In the genomic region with DNA sequence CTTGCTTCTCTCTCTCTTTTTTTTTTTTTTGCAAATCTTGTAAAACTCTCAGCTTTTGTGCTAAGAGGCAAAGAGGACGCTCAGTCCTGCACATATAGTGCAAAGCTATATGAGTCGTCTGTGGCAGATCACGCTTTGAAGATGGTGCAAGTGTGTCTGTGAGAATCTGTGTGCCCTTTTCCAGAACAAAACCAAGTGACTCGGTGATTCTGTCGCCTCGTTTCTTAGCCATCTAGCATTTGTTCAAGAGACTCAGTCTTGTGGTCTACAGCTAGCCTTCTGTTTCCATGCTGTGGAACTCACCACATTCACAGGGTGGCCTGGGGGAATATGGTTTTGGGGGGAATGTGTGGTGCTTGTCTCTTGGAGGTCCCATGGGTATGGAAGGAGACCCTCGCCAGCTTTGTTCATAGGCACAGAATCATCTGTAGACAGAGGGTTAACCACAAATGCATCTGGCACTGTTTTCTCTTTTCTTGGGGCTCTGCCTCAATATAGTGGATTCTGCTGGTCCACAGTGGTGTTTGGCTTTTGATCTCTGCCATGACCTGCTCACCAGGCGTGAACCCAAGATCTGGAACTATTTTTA, we compare ENCODE assay signal across 9 cellular contexts.
DNase-seq lines count a peak whose midpoint lies in the region; ATAC-seq and TF ChIP-seq lines count a peak whose summit lies in the region.
"Had no signal": no experiment of that assay in that cellular context is flagged by ENCODE, and none has a peak within 500 bp of the region (broad histone marks: within the 10 kb centered on the region; RNA-seq: fewer than 3 reads in every experiment).

No MANE protein-coding gene starts in this region.

- WGBS in thyroid gland, 2 donors, result 48 to 50% methylated on average over 8 of the region's 8 CpGs

- no peaks in the 10 kb centered on the region for H3K9me3 Mint-ChIP-seq in memory B cell

- peak overlapping the region in 2 of 3 donors; percentile 11 to 12 for H3K4me3 ChIP-seq in thyroid gland (replicated peaks in 1 of 3)

- DNase-seq in activated CD4-positive, alpha-beta T cell treated with anti-CD3 and anti-CD28 coated beads for 48 hours, result peak; percentile 13
- DNase-seq in activated CD4-positive, alpha-beta T cell treated with anti-CD3 and anti-CD28 coated beads, Interleukin-2, amount 50 U/mL, for 1 hour, result no peak
- DNase-seq in astrocyte of the hippocampus (ENCODE audit: low read depth, low spot score) (peak; percentile 50), memory B cell (ENCODE audit: low spot score in 2 of 2) (no peak), thyroid gland (no peak), NCI-H2171 (lab: John Stamatoyannopoulos, UW) (no peak), NCI-H2196 treated with DMSO at 0.1 percent for 48 hours (lab: John Stamatoyannopoulos, UW; ENCODE audit: unreplicated experiment) (no peak)
- DNase-seq: erythroblast had no signal

- intact Hi-C loops in thyroid gland (cut with DNase I), result loop anchor here (10.0 kb wide), 1 partner anchor 61 kb away; no protein-coding TSS in a partner anchor

- no peaks in the 10 kb centered on the region for H3K27me3 ChIP-seq in thyroid gland

- TF ChIP-seq POLR2A in thyroid gland (IDR thresholded peaks at IDR 0.05), result no peak

- peaks cover 77 to 79% of the 10 kb centered on the region in 2 donors for H3K4me1 ChIP-seq in thyroid gland

- no peak for TF ChIP-seq CTCF in thyroid gland (IDR thresholded peaks at IDR 0.05)

- H3K27ac Mint-ChIP-seq in memory B cell, result peak overlapping the region; percentile 89

- no peaks in the 10 kb centered on the region for H3K9me3 ChIP-seq in thyroid gland

- H3K4me1 Mint-ChIP-seq in memory B cell, result peaks cover 86% of the 10 kb centered on the region

- peak overlapping the region; percentile 91 to 95 (median 94) for H3K27ac ChIP-seq in thyroid gland

- ATAC-seq in memory B cell (ENCODE audit: low read depth) (no peak), GM21529 (IDR thresholded peaks at IDR 0.05; ENCODE audit: unreplicated experiment) (no peak)

- no peaks in the 10 kb centered on the region for H3K27me3 Mint-ChIP-seq in memory B cell

- peaks cover 9% of the 10 kb centered on the region for H3K36me3 Mint-ChIP-seq in memory B cell

- H3K4me3 Mint-ChIP-seq in memory B cell, result peak overlapping the region; percentile 53

- no peaks in the 10 kb centered on the region for H3K36me3 ChIP-seq in thyroid gland

Comparison
In these comparisons a context has a peak if more than half of its experiments do, and no peak if none do; other contexts are left out.
1. DNase-seq: peak in activated CD4-positive, alpha-beta T cell treated with anti-CD3 and anti-CD28 coated beads for 48 hours (single experiment) and astrocyte of the hippocampus (single experiment); none in activated CD4-positive, alpha-beta T cell treated with anti-CD3 and anti-CD28 coated beads, Interleukin-2, amount 50 U/mL, for 1 hour (single experiment), memory B cell (0 of 2), thyroid gland (0 of 2), NCI-H2171 (single experiment) and NCI-H2196 treated with DMSO at 0.1 percent for 48 hours (single experiment).